20 cellular contexts compared by ENCODE assay signal in genomic region chr1:15188678-15189077, GRCh38. TPM values are rescaled to one million over a fixed set of nuclear protein-coding genes. Genes with fewer than 3 reads are reported as not detected.
A peak's percentile ranks its signal among the peaks of the same experiment; 100 is the strongest.
DNase-seq lines count a peak whose midpoint lies in the region; ATAC-seq and TF ChIP-seq lines count a peak whose summit lies in the region.
"Had no signal": no experiment of that assay in that cellular context is flagged by ENCODE, and none has a peak within 500 bp of the region (broad histone marks: within the 10 kb centered on the region; RNA-seq: fewer than 3 reads in every experiment).

No MANE protein-coding gene starts in this region.

- H3K27ac Mint-ChIP-seq in HFFc6, result peak overlapping the region; percentile 55
- H3K27ac Mint-ChIP-seq: activated naive CD8-positive, alpha-beta T cell treated with anti-CD3 and anti-CD28 coated beads for 36 hours had no signal

- WGBS in right lobe of liver (ENCODE audit: insufficient coverage, low coverage, low lambda C conversion rate, missing lambda C conversion rate), result 83% methylated on average over 1 of the region's 3 CpGs

- peak; percentile 35 for DNase-seq in A172 (ENCODE audit: low spot score)
- no peak for DNase-seq in HFFc6
- peak; percentile 78 for DNase-seq in dermis blood vessel endothelial cell
- no peak for DNase-seq in right lobe of liver
- DNase-seq in gastrocnemius medialis, result no peak
- no peak for DNase-seq in NCI-H2171 (lab: John Stamatoyannopoulos, UW)
- DNase-seq in dorsolateral prefrontal cortex, result no peak
- DNase-seq: activated CD4-positive, CD25-positive, alpha-beta regulatory T cell treated with anti-CD3 and anti-CD28 coated beads, Interleukin-2, amount 50 U/mL, for 72 hours; activated CD8-positive, alpha-beta memory T cell treated with anti-CD3 and anti-CD28 coated beads, Interleukin-2, amount 50 U/mL, for 4 hours; activated naive CD8-positive, alpha-beta T cell treated with anti-CD3 and anti-CD28 coated beads for 36 hours; Calu3; erythroblast; GOT3; KBM-7; stimulated activated CD4-positive, alpha-beta T cell treated with anti-CD3 and anti-CD28 coated beads, Interleukin-1b, Interleukin-23, amount 100 ng/mL, for 48 hours had no signal

- no peak for TF ChIP-seq POLR2A in right lobe of liver (IDR thresholded peaks at IDR 0.05)
- no peak for TF ChIP-seq POLR2A in gastrocnemius medialis (IDR thresholded peaks at IDR 0.05)

- H3K4me3 Mint-ChIP-seq in HFFc6, result no peak overlapping the region
- H3K4me3 Mint-ChIP-seq: activated naive CD8-positive, alpha-beta T cell treated with anti-CD3 and anti-CD28 coated beads for 36 hours; neural progenitor cell had no signal

- H3K4me1 Mint-ChIP-seq in HFFc6 (ENCODE audit: low read depth), result peaks cover 40% of the 10 kb centered on the region
- H3K4me1 Mint-ChIP-seq: activated naive CD8-positive, alpha-beta T cell treated with anti-CD3 and anti-CD28 coated beads for 36 hours had no signal

- intact Hi-C loops in right lobe of liver (cut with DNase I), result no loop called here
- intact Hi-C loops in gastrocnemius medialis (cut with DNase I; ENCODE audit: low total_unique reads), result no loop called here
- intact Hi-C loops in dorsolateral prefrontal cortex (cut with DNase I), result no loop called here

- no peak for TF ChIP-seq CTCF in HFFc6 (IDR thresholded peaks at IDR 0.05)
- TF ChIP-seq CTCF in right lobe of liver (IDR thresholded peaks at IDR 0.05), result no peak
- no peak for TF ChIP-seq CTCF in gastrocnemius medialis (IDR thresholded peaks at IDR 0.05 in 4 of 5, conservative IDR thresholded peaks at IDR 0.05 in 1 of 5)
- no peak for TF ChIP-seq CTCF in dorsolateral prefrontal cortex (IDR thresholded peaks at IDR 0.05 in 54 of 56, conservative IDR thresholded peaks at IDR 0.05 in 2 of 56; ENCODE audit: low read depth in 1 of 56, partially characterized antibody in 56 of 56)

- no peaks in the 10 kb centered on the region; the same call in 1 of the 2 replicates for H3K27me3 Mint-ChIP-seq in HFFc6 (ENCODE audit: insufficient read depth)

- no peak overlapping the region for H3K27ac ChIP-seq in right lobe of liver
- no peak overlapping the region for H3K27ac ChIP-seq in gastrocnemius medialis
- no peak overlapping the region for H3K27ac ChIP-seq in dorsolateral prefrontal cortex
- H3K27ac ChIP-seq: neural progenitor cell, right atrium auricular region had no signal

- H3K4me1 ChIP-seq in right lobe of liver (peaks cover 0 to 2% (median 0%) of the 10 kb centered on the region in 4 donors), gastrocnemius medialis (peaks cover 0 to 7% of the 10 kb centered on the region in 2 donors)

- H3K36me3 ChIP-seq in right lobe of liver, result no peaks in the 10 kb centered on the region
- no peaks in the 10 kb centered on the region for H3K36me3 ChIP-seq in gastrocnemius medialis
- H3K36me3 ChIP-seq: neural progenitor cell, right atrium auricular region, tibial nerve had no signal

- in situ Hi-C loops in gastrocnemius medialis (cut with MboI; ENCODE audit: low sequenced_read_pairs in 4 of 4), result no loop called here

- no peaks in the 10 kb centered on the region for H3K36me3 Mint-ChIP-seq in HFFc6 (ENCODE audit: low read depth)
- H3K36me3 Mint-ChIP-seq: activated naive CD8-positive, alpha-beta T cell treated with anti-CD3 and anti-CD28 coated beads for 36 hours had no signal

- H3K27me3 ChIP-seq in right lobe of liver (no peaks in the 10 kb centered on the region), gastrocnemius medialis (no peaks in the 10 kb centered on the region), dorsolateral prefrontal cortex (peaks cover 0 to 9% (median 0%) of the 10 kb centered on the region in 45 donors)
- H3K27me3 ChIP-seq: neural progenitor cell, right atrium auricular region, tibial nerve had no signal

- no peaks in the 10 kb centered on the region for H3K9me3 Mint-ChIP-seq in HFFc6
- H3K9me3 Mint-ChIP-seq: activated naive CD8-positive, alpha-beta T cell treated with anti-CD3 and anti-CD28 coated beads for 36 hours; neural progenitor cell had no signal

- ATAC-seq in right lobe of liver, result peak; percentile 21 to 69 (median 41)
- ATAC-seq in gastrocnemius medialis, result no peak
- ATAC-seq in GM21717 (IDR thresholded peaks at IDR 0.05; ENCODE audit: unreplicated experiment), result no peak

- H3K9me3 ChIP-seq in right lobe of liver, result no peaks in the 10 kb centered on the region
- no peaks in the 10 kb centered on the region for H3K9me3 ChIP-seq in gastrocnemius medialis
- H3K9me3 ChIP-seq: right atrium auricular region, tibial nerve had no signal

- H3K4me3 ChIP-seq in right lobe of liver, result no peak overlapping the region
- H3K4me3 ChIP-seq in gastrocnemius medialis, result no peak overlapping the region
- no peak overlapping the region for H3K4me3 ChIP-seq in dorsolateral prefrontal cortex
- H3K4me3 ChIP-seq: lung, neural progenitor cell, right atrium auricular region, tibial nerve had no signal

RNA-seq across cellular contexts. Expression of gene TMEM51, which starts 35.1 kb away (rescaled TPM):
- 8.5 and 10.4 TPM in 2 replicates for total RNA-seq in A172 (2014; rRNA removed; shearing (Covaris generic))
- total RNA-seq in HFFc6 (2021; fragmentation: NEBNext Ultra II Directional; extraction: Animal tissue kit (Norgen Biotek cat#: 25700)), result 1 to 10 TPM; 4.8 to 6.8 (median 6.6) TPM
- total RNA-seq in dermis blood vessel endothelial cell (10.0 and 10.2 TPM in 2 replicates), right lobe of liver (1 to 10 TPM; 1.3 to 5.4 (median 1.9) TPM), gastrocnemius medialis (1 to 10 TPM in 2 of 4 donors, under 1 TPM in 1, not detected in 1; 0.73 to 2.7 (median 1.8) TPM), dorsolateral prefrontal cortex (1 to 10 TPM; 1.6 to 8.6 (median 3.9) TPM)
- total RNA-seq: activated naive CD8-positive, alpha-beta T cell treated with anti-CD3 and anti-CD28 coated beads for 36 hours had no signal

RNA-seq across cellular contexts. Expression of gene FHAD1, which starts 58.3 kb away (rescaled TPM):
- 4.6 and 6.0 TPM in 2 replicates for total RNA-seq in A172 (2014; rRNA removed; shearing (Covaris generic))
- under 1 TPM in 2 of 6 experiments, not detected in 4; 0.16 to 0.25 TPM for total RNA-seq in HFFc6 (2021; fragmentation: NEBNext Ultra II Directional; extraction: Animal tissue kit (Norgen Biotek cat#: 25700))
- total RNA-seq in dermis blood vessel endothelial cell (under 0.01 and 0.23 TPM in 2 replicates), right lobe of liver (under 1 TPM in 3 of 6 experiments, not detected in 3; 0.06 to 0.53 (median 0.12) TPM), gastrocnemius medialis (not detected), dorsolateral prefrontal cortex (1 to 10 TPM; 1.0 to 9.2 (median 3.4) TPM)
- total RNA-seq: right atrium auricular region had no signal

Comparison
In these comparisons a context has a peak if more than half of its experiments do, and no peak if none do; other contexts are left out.
1. DNase-seq: peak in A172 (single experiment) and dermis blood vessel endothelial cell (single experiment); none in HFFc6 (single experiment), right lobe of liver (0 of 3), gastrocnemius medialis (0 of 2), NCI-H2171 (single experiment) and dorsolateral prefrontal cortex (0 of 10).
2. ATAC-seq: peak in right lobe of liver (4 of 4); none in gastrocnemius medialis (0 of 2) and GM21717 (single experiment).